Comparison of ENCODE assay signal across 14 cellular contexts in genomic region chr17:43665387-43666101, GRCh38. TPM values are rescaled to one million over a fixed set of nuclear protein-coding genes. Genes with fewer than 3 reads are reported as not detected.
DNase-seq lines count a peak whose midpoint lies in the region; ATAC-seq and TF ChIP-seq lines count a peak whose summit lies in the region.
"Had no signal": no experiment of that assay in that cellular context is flagged by ENCODE, and none has a peak within 500 bp of the region (broad histone marks: within the 10 kb centered on the region; RNA-seq: fewer than 3 reads in every experiment).

No MANE protein-coding gene starts in this region.

- peaks cover 36% of the 10 kb centered on the region for H3K4me1 Mint-ChIP-seq in WTC11
- peaks cover 2 to 5% of the 10 kb centered on the region in 2 donors for H3K4me1 Mint-ChIP-seq in stimulated activated naive B cell treated with anti-CD40 and anti-IgM and Interleukin-4, amounts not matched to agents 10 μg/mL and 1 μg/mL and 100 μg/mL, for 72 hours

- no peak for TF ChIP-seq CTCF in WTC11 (IDR thresholded peaks at IDR 0.05)
- no peak for TF ChIP-seq CTCF in tibial nerve (IDR thresholded peaks at IDR 0.05)

- no peaks in the 10 kb centered on the region for H3K27me3 ChIP-seq in tibial nerve
- H3K27me3 ChIP-seq: BE2C had no signal

- 0 out of 2 replicates have a peak, but pooled peaks have one; percentile 7 for ATAC-seq in WTC11
- ATAC-seq in Right ventricle myocardium inferior = peak; percentile 62
- ATAC-seq in stimulated activated naive B cell treated with anti-CD40 and anti-IgM and Interleukin-4, amounts not matched to agents 10 μg/mL and 1 μg/mL and 100 μg/mL, for 72 hours (replicated peaks) = no peak
- ATAC-seq in HG02571 (IDR thresholded peaks at IDR 0.05; ENCODE audit: unreplicated experiment) = no peak

- H3K9me3 ChIP-seq in tibial nerve = no peaks in the 10 kb centered on the region
- H3K9me3 ChIP-seq: BE2C had no signal

- CTCF ChIA-PET in WTC11 (lab: Charles Lee) = interaction anchor here (0.6 to 2.5 kb wide), 11 partner anchors 8 to 182 kb away, joined by 3 to 24 read pairs (median 5); partner anchors contain the start of gene DHX8

- no peaks in the 10 kb centered on the region for H3K9me3 Mint-ChIP-seq in WTC11
- no peaks in the 10 kb centered on the region for H3K9me3 Mint-ChIP-seq in stimulated activated naive B cell treated with anti-CD40 and anti-IgM and Interleukin-4, amounts not matched to agents 10 μg/mL and 1 μg/mL and 100 μg/mL, for 72 hours
- H3K9me3 Mint-ChIP-seq: T-helper 1 cell treated with Interleukin-12 subunit alpha and Interleukin-12 subunit beta and Interleukin-4 antibody, amounts not matched to agents 30 μg/mL and 1 μg/mL, for 36 hours had no signal

- no peak for DNase-seq in WTC11 (ENCODE audit: low spot score)
- no peak for DNase-seq in Right ventricle myocardium inferior (ENCODE audit: missing footprints)
- DNase-seq in mucosa of gallbladder (ENCODE audit: low spot score) = peak; percentile 80
- DNase-seq in tibial nerve (ENCODE audit: low spot score in 2 of 2) = no peak
- no peak for DNase-seq in stimulated activated naive B cell treated with anti-CD40 and anti-IgM and Interleukin-4, amounts not matched to agents 10 μg/mL and 1 μg/mL and 100 μg/mL, for 72 hours
- DNase-seq in GDM1 (lab: John Stamatoyannopoulos, UW) = no peak
- DNase-seq: activated T-cell treated with anti-CD3 and anti-CD28 coated beads for 4 hours, BE2C, DMS79, NCI-H2029, NCI-H69 had no signal

- no peak overlapping the region for H3K27ac Mint-ChIP-seq in WTC11
- H3K27ac Mint-ChIP-seq in stimulated activated naive B cell treated with anti-CD40 and anti-IgM and Interleukin-4, amounts not matched to agents 10 μg/mL and 1 μg/mL and 100 μg/mL, for 72 hours = no peak overlapping the region
- H3K27ac Mint-ChIP-seq: T-helper 1 cell treated with Interleukin-12 subunit alpha and Interleukin-12 subunit beta and Interleukin-4 antibody, amounts not matched to agents 30 μg/mL and 1 μg/mL, for 36 hours had no signal

- H3K4me3 Mint-ChIP-seq in WTC11 = no peak overlapping the region
- H3K4me3 Mint-ChIP-seq in stimulated activated naive B cell treated with anti-CD40 and anti-IgM and Interleukin-4, amounts not matched to agents 10 μg/mL and 1 μg/mL and 100 μg/mL, for 72 hours = no peak overlapping the region
- H3K4me3 Mint-ChIP-seq: T-helper 1 cell treated with Interleukin-12 subunit alpha and Interleukin-12 subunit beta and Interleukin-4 antibody, amounts not matched to agents 30 μg/mL and 1 μg/mL, for 36 hours had no signal

- H3K36me3 Mint-ChIP-seq in WTC11 = no peaks in the 10 kb centered on the region
- H3K36me3 Mint-ChIP-seq in stimulated activated naive B cell treated with anti-CD40 and anti-IgM and Interleukin-4, amounts not matched to agents 10 μg/mL and 1 μg/mL and 100 μg/mL, for 72 hours = no peaks in the 10 kb centered on the region

- POLR2A ChIA-PET in WTC11 (lab: Charles Lee) = no interaction called here

- peaks cover 0 to 46% (median 9%) of the 10 kb centered on the region in 4 donors for H3K4me1 ChIP-seq in tibial nerve
- H3K4me1 ChIP-seq: BE2C had no signal

- intact Hi-C loops in Right ventricle myocardium inferior (cut with DNase I) = no loop called here

- H3K4me3 ChIP-seq in tibial nerve = no peak overlapping the region

- no peaks in the 10 kb centered on the region for H3K36me3 ChIP-seq in tibial nerve
- H3K36me3 ChIP-seq: BE2C had no signal

- peak overlapping the region in 3 of 4 donors; percentile 69 to 78 (median 75) for H3K27ac ChIP-seq in tibial nerve

- TF ChIP-seq POLR2A in tibial nerve (IDR thresholded peaks at IDR 0.05) = no peak

- 45 to 49% methylated on average over 13 to 18 of the region's 22 CpGs for WGBS in tibial nerve, 2 donors

- TF ChIP-seq EP300 in tibial nerve (IDR thresholded peaks at IDR 0.05) = peak; percentile 21 to 40

- H3K27me3 Mint-ChIP-seq in WTC11 (ENCODE audit: low read depth) = no peaks in the 10 kb centered on the region
- peaks cover 29 to 35% of the 10 kb centered on the region in 2 donors for H3K27me3 Mint-ChIP-seq in stimulated activated naive B cell treated with anti-CD40 and anti-IgM and Interleukin-4, amounts not matched to agents 10 μg/mL and 1 μg/mL and 100 μg/mL, for 72 hours

TF ChIP-seq in WTC11, 78 proteins besides CTCF, POLR2A, EP300 and RAD21:
- TF ChIP-seq ZSCAN18 (CRISPR knock-in tag; IDR thresholded peaks at IDR 0.05) = no peak
- TF ChIP-seq NR1H2 (CRISPR knock-in tag; IDR thresholded peaks at IDR 0.05) = no peak
- TF ChIP-seq MXD4 (CRISPR knock-in tag; IDR thresholded peaks at IDR 0.05; ENCODE audit: borderline replicate concordance) = no peak
- 0 out of 2 replicates have a peak, but pooled peaks have one; percentile 22 for TF ChIP-seq GABPB1 (CRISPR knock-in tag; IDR thresholded peaks at IDR 0.05)
- no peak for TF ChIP-seq SP1 (CRISPR knock-in tag; conservative IDR thresholded peaks at IDR 0.05)

RNA-seq across cellular contexts. Expression of gene MEOX1, which starts 3.8 kb away (rescaled TPM):
- 0.16 TPM in 1 of 3 replicates, not detected in the others for total RNA-seq in WTC11 (2021)
- 11.1 TPM for total RNA-seq in Right ventricle myocardium inferior
- 5.0 TPM for total RNA-seq in mucosa of gallbladder
- total RNA-seq in tibial nerve = 10 to 100 TPM in 1 of 4 donors, 1 to 10 TPM in 3; 4.2 to 12.5 (median 5.3) TPM
- total RNA-seq: M059J had no signal

Comparison
In these comparisons a context has a peak if more than half of its experiments do, and no peak if none do; other contexts are left out.
1. ATAC-seq: peak in WTC11 (single experiment) and Right ventricle myocardium inferior (single experiment); none in stimulated activated naive B cell treated with anti-CD40 and anti-IgM and Interleukin-4, amounts not matched to agents 10 μg/mL and 1 μg/mL and 100 μg/mL, for 72 hours (0 of 2) and HG02571 (single experiment).